ENCODE assay signal across 16 cellular contexts in genomic region chr11:23123766-23124165, GRCh38.
A peak's percentile ranks its signal among the peaks of the same experiment; 100 is the strongest.
DNase-seq lines count a peak whose midpoint lies in the region; FAIRE-seq and TF ChIP-seq lines count a peak whose summit lies in the region.
"Had no signal": no experiment of that assay in that cellular context is flagged by ENCODE, and none has a peak within 500 bp of the region (broad histone marks: within the 10 kb centered on the region; RNA-seq: fewer than 3 reads in every experiment).

No MANE protein-coding gene starts in this region.

- H3K27ac ChIP-seq in WERI-Rb-1, result no peak overlapping the region
- H3K27ac ChIP-seq in right atrium auricular region, result no peak overlapping the region
- H3K27ac ChIP-seq: heart left ventricle, lower lobe of right lung, parathyroid adenoma had no signal

- H3K27me3 ChIP-seq in WERI-Rb-1 (ENCODE audit: insufficient read depth, low read depth, severe bottlenecking), result no peaks in the 10 kb centered on the region
- H3K27me3 ChIP-seq in right atrium auricular region, result no peaks in the 10 kb centered on the region
- H3K27me3 ChIP-seq: heart left ventricle had no signal

- DNase-seq in H54 (ENCODE audit: insufficient read length, low spot score), result no peak
- peak; percentile 19 for DNase-seq in RPMI7951 (ENCODE audit: low read depth)
- DNase-seq in fibroblast of the aortic adventitia (ENCODE audit: low read depth), result peak; percentile 6
- DNase-seq in skeletal muscle cell (ENCODE audit: low read depth), result peak; percentile 15
- DNase-seq in WERI-Rb-1, result no peak
- DNase-seq in stimulated activated CD4-positive, alpha-beta T cell treated with anti-CD3 and anti-CD28 coated beads, Interleukin-15, amount 100 ng/mL, for 24 hours, result no peak
- DNase-seq in right atrium auricular region (ENCODE audit: low spot score), result no peak
- DNase-seq: activated CD4-positive, alpha-beta memory T cell treated with anti-CD3 and anti-CD28 coated beads for 36 hours; activated naive CD4-positive, alpha-beta T cell treated with Interleukin-2 at 50 U/mL for 16 hours; COR-L47; heart left ventricle; KG1; lower lobe of right lung; NCI-H2107; stimulated activated CD4-positive, alpha-beta T cell treated with anti-CD3 and anti-CD28 coated beads, Interleukin-4, amount 100 ng/mL, for 24 hours had no signal

- H3K36me3 ChIP-seq in WERI-Rb-1 (no peaks in the 10 kb centered on the region), right atrium auricular region (no peaks in the 10 kb centered on the region)
- H3K36me3 ChIP-seq: heart left ventricle, lower lobe of right lung had no signal

- H3K9me3 ChIP-seq in WERI-Rb-1 (ENCODE audit: severe bottlenecking), result no peaks in the 10 kb centered on the region
- no peaks in the 10 kb centered on the region for H3K9me3 ChIP-seq in right atrium auricular region
- H3K9me3 ChIP-seq: heart left ventricle, lower lobe of right lung had no signal

- no peak for TF ChIP-seq CTCF in fibroblast of the aortic adventitia (IDR thresholded peaks at IDR 0.05; ENCODE audit: insufficient read depth, low read length)
- no peak for TF ChIP-seq CTCF in WERI-Rb-1 (IDR thresholded peaks at IDR 0.05; ENCODE audit: low read depth, low read length)
- TF ChIP-seq CTCF in right atrium auricular region (IDR thresholded peaks at IDR 0.05), result no peak

- TF ChIP-seq POLR2A in H54 (IDR thresholded peaks at IDR 0.05; ENCODE audit: low read depth, low read length), result no peak

- FAIRE-seq in H54 (lab: Jason Lieb, UNC), result peak; percentile 77

- H3K4me3 ChIP-seq in fibroblast of the aortic adventitia (ENCODE audit: low read depth, low read length) (no peak overlapping the region), skeletal muscle cell (ENCODE audit: low read depth, low read length) (no peak overlapping the region), WERI-Rb-1 (ENCODE audit: low read depth, low read length) (no peak overlapping the region), right atrium auricular region (no peak overlapping the region)
- H3K4me3 ChIP-seq: heart left ventricle, lower lobe of right lung had no signal

- no peaks in the 10 kb centered on the region for H3K4me1 ChIP-seq in right atrium auricular region
- H3K4me1 ChIP-seq: heart left ventricle, lower lobe of right lung, parathyroid adenoma had no signal

Comparison
In these comparisons a context has a peak if more than half of its experiments do, and no peak if none do; other contexts are left out.
1. DNase-seq: peak in RPMI7951 (single experiment), fibroblast of the aortic adventitia (single experiment) and skeletal muscle cell (single experiment); none in H54 (single experiment), WERI-Rb-1 (single experiment), stimulated activated CD4-positive, alpha-beta T cell treated with anti-CD3 and anti-CD28 coated beads, Interleukin-15, amount 100 ng/mL, for 24 hours (single experiment) and right atrium auricular region (single experiment).